Comparison of ENCODE assay signal across 19 cellular contexts in genomic region chr1:10790155-10790707, GRCh38. TPM values are rescaled to one million over a fixed set of nuclear protein-coding genes. Genes with fewer than 3 reads are reported as not detected.
DNase-seq lines count a peak whose midpoint lies in the region; TF ChIP-seq lines count a peak whose summit lies in the region.
"Had no signal": no experiment of that assay in that cellular context is flagged by ENCODE, and none has a peak within 500 bp of the region (broad histone marks: within the 10 kb centered on the region; RNA-seq: fewer than 3 reads in every experiment).

No MANE protein-coding gene starts in this region.

- H3K9me3 ChIP-seq in HEK293 (ENCODE audit: control insufficient read depth, insufficient read depth, low read depth, low read length): no peaks in the 10 kb centered on the region
- H3K9me3 ChIP-seq in SK-N-MC (ENCODE audit: low read depth, low read length): no peaks in the 10 kb centered on the region
- no peaks in the 10 kb centered on the region for H3K9me3 ChIP-seq in sigmoid colon
- H3K9me3 ChIP-seq in vagina: no peaks in the 10 kb centered on the region
- H3K9me3 ChIP-seq: body of pancreas, esophagus squamous epithelium, MG63 had no signal

- no peak for TF ChIP-seq POLR2A in sigmoid colon (IDR thresholded peaks at IDR 0.05)
- no peak for TF ChIP-seq POLR2A in vagina (IDR thresholded peaks at IDR 0.05)

- WGBS in sigmoid colon, 2 donors: 71 to 83% methylated on average over 15 of the region's 15 CpGs

- TF ChIP-seq EP300 in sigmoid colon (IDR thresholded peaks at IDR 0.05): no peak

- H3K36me3 ChIP-seq in HEK293 (ENCODE audit: control insufficient read depth in 2 of 2, insufficient read depth in 1 of 2, low read length in 2 of 2) (no peaks in the 10 kb centered on the region), SK-N-MC (ENCODE audit: insufficient read depth, low read length) (no peaks in the 10 kb centered on the region), sigmoid colon (no peaks in the 10 kb centered on the region), vagina (no peaks in the 10 kb centered on the region)
- H3K36me3 ChIP-seq: esophagus squamous epithelium, MG63 had no signal

- POLR2A ChIA-PET in HEK293 (lab: Yijun Ruan, JAX): no interaction called here

- H3K9ac ChIP-seq in SK-N-MC (ENCODE audit: insufficient read length): peak overlapping the region; percentile 32

- CTCF ChIA-PET in HEK293 (lab: Yijun Ruan, JAX): no interaction called here

- H3K27me3 ChIP-seq in sigmoid colon: peaks cover 7 to 25% (median 11%) of the 10 kb centered on the region in 3 donors
- peaks cover 6% of the 10 kb centered on the region for H3K27me3 ChIP-seq in vagina
- H3K27me3 ChIP-seq: body of pancreas had no signal

- intact Hi-C loops in sigmoid colon (cut with DNase I): loop anchor here (2.0 to 5.0 kb wide), 2 partner anchors 95 to 148 kb away; no protein-coding TSS in a partner anchor
- intact Hi-C loops in vagina (cut with DNase I): loop anchor here (10.0 kb wide), 1 partner anchor 105 kb away; no protein-coding TSS in a partner anchor

- TF ChIP-seq CTCF in HEK293 (tag by site-specific recombination; IDR thresholded peaks at IDR 0.05) (no peak), sigmoid colon (IDR thresholded peaks at IDR 0.05) (no peak), vagina (IDR thresholded peaks at IDR 0.05) (no peak)

- H3K4me1 ChIP-seq in HEK293 (ENCODE audit: control insufficient read depth, insufficient read depth, low read length) (peaks cover 17% of the 10 kb centered on the region), sigmoid colon (peaks cover 0 to 79% (median 71%) of the 10 kb centered on the region in 4 donors), vagina (peaks cover 24% of the 10 kb centered on the region)

- DNase-seq in NCI-H2029 (lab: John Stamatoyannopoulos, UW) (peak; percentile 25), NCI-H2029 treated with DMSO at 0.1 percent for 48 hours (lab: John Stamatoyannopoulos, UW) (no peak), SK-N-MC (ENCODE audit: low read depth, low spot score) (no peak), sigmoid colon (no peak), T-helper 2 cell (no peak), vagina (ENCODE audit: extremely low spot score in 2 of 2) (no peak)
- DNase-seq in activated CD4-positive, alpha-beta T cell treated with anti-CD3 and anti-CD28 coated beads for 1 hour: no peak
- DNase-seq: ACHN; activated CD4-positive, alpha-beta T cell treated with anti-CD3 and anti-CD28 coated beads, Interleukin-2, amount 50 U/mL, for 4 hours; activated effector memory CD4-positive, alpha-beta T cell treated with Interleukin-2 at 50 U/mL for 16 hours; body of pancreas; C1 segment of cervical spinal cord; effector memory CD8-positive, alpha-beta T cell; esophagus squamous epithelium; MG63; NCI-H524 treated with DMSO at 0.1 percent for 48 hours had no signal

- H3K27ac ChIP-seq in HEK293 (ENCODE audit: extremely low read depth, low read depth, low read length) (no peak overlapping the region), SK-N-MC (no peak overlapping the region), sigmoid colon (peak overlapping the region in 3 of 4 donors; percentile 89 to 92 (median 91)), vagina (no peak overlapping the region)
- H3K27ac ChIP-seq: body of pancreas had no signal

- H3K4me3 ChIP-seq in HEK293 (ENCODE audit: low read depth, low read length) (no peak overlapping the region), SK-N-MC (peak overlapping the region; percentile 13; the same call in 1 of the 2 replicates), sigmoid colon (peak overlapping the region in 2 of 4 donors; percentile 13 to 23), vagina (no peak overlapping the region)
- H3K4me3 ChIP-seq: body of pancreas, esophagus squamous epithelium, GM12878, GM23338, MG63 had no signal

TF ChIP-seq in HEK293, 187 proteins besides CTCF, POLR2A, EP300 and RAD21 (continues in another document):
- TF ChIP-seq ZNF211 (tag by site-specific recombination; IDR thresholded peaks at IDR 0.05; ENCODE audit: low read depth) (no peak), ZNF146 (tag by site-specific recombination; IDR thresholded peaks at IDR 0.05) (no peak), ZNF2 (tag by site-specific recombination; IDR thresholded peaks at IDR 0.05) (no peak), HIC1 (tag by site-specific recombination; IDR thresholded peaks at IDR 0.05) (no peak), ZNF223 (tag by site-specific recombination; IDR thresholded peaks at IDR 0.05) (peak; percentile 73; the same call in 1 of the 2 replicates), ZNF23 (tag by site-specific recombination; IDR thresholded peaks at IDR 0.05; ENCODE audit: borderline replicate concordance) (no peak)
- TF ChIP-seq, protein P1, sequence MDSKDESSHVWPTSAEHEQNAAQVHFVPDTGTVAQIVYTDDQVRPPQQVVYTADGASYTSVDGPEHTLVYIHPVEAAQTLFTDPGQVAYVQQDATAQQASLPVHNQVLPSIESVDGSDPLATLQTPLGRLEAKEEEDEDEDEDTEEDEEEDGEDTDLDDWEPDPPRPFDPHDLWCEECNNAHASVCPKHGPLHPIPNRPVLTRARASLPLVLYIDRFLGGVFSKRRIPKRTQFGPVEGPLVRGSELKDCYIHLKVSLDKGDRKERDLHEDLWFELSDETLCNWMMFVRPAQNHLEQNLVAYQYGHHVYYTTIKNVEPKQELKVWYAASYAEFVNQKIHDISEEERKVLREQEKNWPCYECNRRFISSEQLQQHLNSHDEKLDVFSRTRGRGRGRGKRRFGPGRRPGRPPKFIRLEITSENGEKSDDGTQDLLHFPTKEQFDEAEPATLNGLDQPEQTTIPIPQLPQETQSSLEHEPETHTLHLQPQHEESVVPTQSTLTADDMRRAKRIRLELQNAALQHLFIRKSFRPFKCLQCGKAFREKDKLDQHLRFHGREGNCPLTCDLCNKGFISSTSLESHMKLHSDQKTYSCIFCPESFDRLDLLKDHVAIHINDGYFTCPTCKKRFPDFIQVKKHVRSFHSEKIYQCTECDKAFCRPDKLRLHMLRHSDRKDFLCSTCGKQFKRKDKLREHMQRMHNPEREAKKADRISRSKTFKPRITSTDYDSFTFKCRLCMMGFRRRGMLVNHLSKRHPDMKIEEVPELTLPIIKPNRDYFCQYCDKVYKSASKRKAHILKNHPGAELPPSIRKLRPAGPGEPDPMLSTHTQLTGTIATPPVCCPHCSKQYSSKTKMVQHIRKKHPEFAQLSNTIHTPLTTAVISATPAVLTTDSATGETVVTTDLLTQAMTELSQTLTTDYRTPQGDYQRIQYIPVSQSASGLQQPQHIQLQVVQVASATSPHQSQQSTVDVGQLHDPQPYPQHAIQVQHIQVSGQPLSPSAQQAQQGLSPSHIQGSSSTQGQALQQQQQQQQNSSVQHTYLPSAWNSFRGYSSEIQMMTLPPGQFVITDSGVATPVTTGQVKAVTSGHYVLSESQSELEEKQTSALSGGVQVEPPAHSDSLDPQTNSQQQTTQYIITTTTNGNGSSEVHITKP (tag by site-specific recombination; IDR thresholded peaks at IDR 0.05): no peak
- TF ChIP-seq, protein P2, sequence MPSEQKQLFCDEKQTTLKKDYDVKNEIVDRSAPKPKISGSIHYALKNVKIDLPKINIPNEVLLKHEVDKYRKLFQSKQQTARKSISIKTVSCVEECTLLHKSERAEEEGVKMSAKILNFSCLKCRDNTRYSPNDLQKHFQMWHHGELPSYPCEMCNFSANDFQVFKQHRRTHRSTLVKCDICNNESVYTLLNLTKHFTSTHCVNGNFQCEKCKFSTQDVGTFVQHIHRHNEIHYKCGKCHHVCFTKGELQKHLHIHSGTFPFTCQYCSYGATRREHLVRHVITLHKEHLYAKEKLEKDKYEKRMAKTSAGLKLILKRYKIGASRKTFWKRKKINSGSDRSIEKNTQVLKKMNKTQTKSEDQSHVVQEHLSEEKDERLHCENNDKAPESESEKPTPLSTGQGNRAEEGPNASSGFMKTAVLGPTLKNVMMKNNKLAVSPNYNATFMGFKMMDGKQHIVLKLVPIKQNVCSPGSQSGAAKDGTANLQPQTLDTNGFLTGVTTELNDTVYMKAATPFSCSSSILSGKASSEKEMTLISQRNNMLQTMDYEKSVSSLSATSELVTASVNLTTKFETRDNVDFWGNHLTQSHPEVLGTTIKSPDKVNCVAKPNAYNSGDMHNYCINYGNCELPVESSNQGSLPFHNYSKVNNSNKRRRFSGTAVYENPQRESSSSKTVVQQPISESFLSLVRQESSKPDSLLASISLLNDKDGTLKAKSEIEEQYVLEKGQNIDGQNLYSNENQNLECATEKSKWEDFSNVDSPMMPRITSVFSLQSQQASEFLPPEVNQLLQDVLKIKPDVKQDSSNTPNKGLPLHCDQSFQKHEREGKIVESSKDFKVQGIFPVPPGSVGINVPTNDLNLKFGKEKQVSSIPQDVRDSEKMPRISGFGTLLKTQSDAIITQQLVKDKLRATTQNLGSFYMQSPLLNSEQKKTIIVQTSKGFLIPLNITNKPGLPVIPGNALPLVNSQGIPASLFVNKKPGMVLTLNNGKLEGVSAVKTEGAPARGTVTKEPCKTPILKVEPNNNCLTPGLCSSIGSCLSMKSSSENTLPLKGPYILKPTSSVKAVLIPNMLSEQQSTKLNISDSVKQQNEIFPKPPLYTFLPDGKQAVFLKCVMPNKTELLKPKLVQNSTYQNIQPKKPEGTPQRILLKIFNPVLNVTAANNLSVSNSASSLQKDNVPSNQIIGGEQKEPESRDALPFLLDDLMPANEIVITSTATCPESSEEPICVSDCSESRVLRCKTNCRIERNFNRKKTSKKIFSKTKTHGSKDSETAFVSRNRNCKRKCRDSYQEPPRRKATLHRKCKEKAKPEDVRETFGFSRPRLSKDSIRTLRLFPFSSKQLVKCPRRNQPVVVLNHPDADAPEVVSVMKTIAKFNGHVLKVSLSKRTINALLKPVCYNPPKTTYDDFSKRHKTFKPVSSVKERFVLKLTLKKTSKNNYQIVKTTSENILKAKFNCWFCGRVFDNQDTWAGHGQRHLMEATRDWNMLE (tag by site-specific recombination; conservative IDR thresholded peaks at IDR 0.05; ENCODE audit: low read depth): no peak

RNA-seq across cellular contexts. Expression of gene CASZ1, which starts 6.2 kb away (rescaled TPM):
- 10 to 100 TPM; 12.7 to 47.9 (median 32.3) TPM for total RNA-seq in sigmoid colon
- 10 to 100 TPM in 1 of 3 donors, 1 to 10 TPM in 2; 4.2 to 23.6 (median 9.2) TPM for polyA plus RNA-seq in sigmoid colon
- 30.7 TPM for total RNA-seq in vagina

Comparison
In these comparisons a context has a peak if more than half of its experiments do, and no peak if none do; other contexts are left out.
1. H3K27ac ChIP-seq: peak in sigmoid colon (3 of 4); none in HEK293 (single experiment), SK-N-MC (single experiment) and vagina (single experiment).